11 cellular contexts compared by ENCODE assay signal in the genomic region with DNA sequence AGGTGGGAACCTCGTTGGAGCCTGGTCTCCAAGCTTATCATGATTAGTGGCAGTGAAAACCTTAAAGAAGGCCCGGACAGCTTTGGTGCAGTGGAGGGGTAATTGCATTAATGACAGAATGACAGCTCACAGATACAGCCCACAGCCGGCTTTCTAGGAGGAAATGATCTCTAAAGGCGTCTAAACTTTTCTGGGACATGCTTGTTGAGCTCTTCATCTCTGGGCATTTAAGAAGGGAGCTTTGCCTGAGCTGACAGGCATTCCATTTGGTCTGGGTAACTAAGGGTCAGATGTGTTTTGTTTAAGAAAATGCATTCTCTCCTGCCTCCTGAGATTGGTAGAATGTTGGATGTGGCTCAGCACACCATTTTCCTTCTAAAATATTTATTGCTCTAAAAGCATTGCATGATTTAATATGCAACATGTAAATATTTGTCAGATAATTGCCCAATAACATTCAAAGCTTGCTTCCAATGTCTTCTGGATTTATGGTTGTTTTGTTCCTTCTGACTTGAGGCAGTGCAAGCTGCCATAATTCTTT. TPM values are rescaled to one million over a fixed set of nuclear protein-coding genes. Genes with fewer than 3 reads are reported as not detected.
DNase-seq lines count a peak whose midpoint lies in the region; ATAC-seq, FAIRE-seq and TF ChIP-seq lines count a peak whose summit lies in the region.
"Had no signal": no experiment of that assay in that cellular context is flagged by ENCODE, and none has a peak within 500 bp of the region (broad histone marks: within the 10 kb centered on the region; RNA-seq: fewer than 3 reads in every experiment).

No MANE protein-coding gene starts in this region.

- in situ Hi-C loops in IMR-90 (cut with MboI; ENCODE audit: low sequenced_read_pairs), result loop anchor here (25.0 kb wide), 1 partner anchor 106 kb away; no protein-coding TSS in a partner anchor
- in situ Hi-C loops in K562 (cut with MboI), result no loop called here

- peaks cover 3% of the 10 kb centered on the region for H3K36me3 Mint-ChIP-seq in activated CD4-positive, alpha-beta T cell treated with anti-CD3 and anti-CD28 coated beads for 36 hours (ENCODE audit: low read depth)

- H3K27me3 ChIP-seq in IMR-90 (ENCODE audit: control insufficient read depth, insufficient read depth, low read length) (no peaks in the 10 kb centered on the region), K562 (ENCODE audit: control insufficient read depth in 2 of 2, insufficient read depth in 2 of 2, low read length in 2 of 2) (peaks cover under 1 to 32% of the 10 kb centered on the region in 2 experiments; a peak in 3 of 5 replicates), neuronal stem cell (ENCODE audit: control insufficient read depth in 3 of 3, insufficient read depth in 3 of 3, low read depth in 1 of 3, low read length in 3 of 3) (peaks cover 8 to 29% (median 24%) of the 10 kb centered on the region in 3 experiments)

- H3K27me3 Mint-ChIP-seq in activated CD4-positive, alpha-beta T cell treated with anti-CD3 and anti-CD28 coated beads for 36 hours, result peaks cover 9% of the 10 kb centered on the region

- H3K14ac ChIP-seq in IMR-90 (replicated peaks; ENCODE audit: low read depth, low read length), result peak overlapping the region; percentile 71
- no peak overlapping the region for H3K14ac ChIP-seq in neuronal stem cell (ENCODE audit: low read length)

- H3K23ac ChIP-seq in IMR-90 (ENCODE audit: low read depth, low read length), result peak overlapping the region; percentile 62
- peak overlapping the region; percentile 6 for H3K23ac ChIP-seq in neuronal stem cell (ENCODE audit: low read depth, low read length, poor library complexity)

- peak overlapping the region; percentile 62; the same call in 1 of the 2 replicates for H2BK20ac ChIP-seq in IMR-90 (ENCODE audit: low read depth, low read length)

- H4K20me1 ChIP-seq in IMR-90 (ENCODE audit: insufficient read depth, low read length) (peaks cover 71% of the 10 kb centered on the region; the same call in 1 of the 2 replicates), K562 (replicated peaks; ENCODE audit: control insufficient read depth, insufficient read depth, low read length) (peaks cover 7% of the 10 kb centered on the region)

- DNase-seq in AG20443 (ENCODE audit: low spot score) (peak; percentile 56), IMR-90 (peak; percentile 75), K562 (ENCODE audit: extremely low read depth in 1 of 4, low spot score in 3 of 4) (peak in 1 of 4 experiments; percentile 6), neuronal stem cell (ENCODE audit: low spot score) (no peak), occipital lobe (lab: John Stamatoyannopoulos, UW) (no peak), omental fat pad (ENCODE audit: low spot score) (no peak)
- DNase-seq in activated CD4-positive, alpha-beta T cell treated with anti-CD3 and anti-CD28 coated beads for 36 hours, result no peak
- DNase-seq: anterior cingulate cortex, NCI-H1105 treated with DMSO at 0.1 percent for 48 hours had no signal

- peaks cover 27 to 87% of the 10 kb centered on the region in 2 experiments for H3K79me1 ChIP-seq in IMR-90 (ENCODE audit: low read depth in 1 of 2, low read length in 2 of 2)
- H3K79me1 ChIP-seq in neuronal stem cell (ENCODE audit: low read depth, low read length), result no peaks in the 10 kb centered on the region

- FAIRE-seq in K562 (lab: Jason Lieb, UNC), result peak; percentile 73

- H3K9me3 Mint-ChIP-seq in activated CD4-positive, alpha-beta T cell treated with anti-CD3 and anti-CD28 coated beads for 36 hours (ENCODE audit: low read depth), result no peaks in the 10 kb centered on the region

- no peaks in the 10 kb centered on the region for H3K79me2 ChIP-seq in K562 (ENCODE audit: control insufficient read depth, insufficient read depth, low read length)

- peak overlapping the region; percentile 23; the same call in 1 of the 2 replicates for H2AK5ac ChIP-seq in IMR-90 (ENCODE audit: low read depth, low read length)
- H2AK5ac ChIP-seq in neuronal stem cell (ENCODE audit: low read depth, low read length), result no peak overlapping the region

- H3K4me3 Mint-ChIP-seq in activated CD4-positive, alpha-beta T cell treated with anti-CD3 and anti-CD28 coated beads for 36 hours, result no peak overlapping the region

- no TSS peak for BruUV-seq in IMR-90 (replicated peaks; lab: Mats Ljungman, UMichigan)
- BruUV-seq in K562 (replicated peaks; lab: Mats Ljungman, UMichigan), result no TSS peak

- peak overlapping the region; percentile 57 for H2BK5ac ChIP-seq in IMR-90 (ENCODE audit: low read depth, low read length, poor library complexity, severe bottlenecking)
- H2BK5ac ChIP-seq in neuronal stem cell (ENCODE audit: low read length), result no peak overlapping the region

- H3K9me3 ChIP-seq in IMR-90 (ENCODE audit: control insufficient read depth, insufficient read depth, low read length) (no peaks in the 10 kb centered on the region), K562 (replicated peaks; ENCODE audit: control insufficient read depth, insufficient read depth, low read depth, low read length) (no peaks in the 10 kb centered on the region), neuronal stem cell (replicated peaks in 1 of 2; ENCODE audit: control insufficient read depth in 2 of 2, insufficient read depth in 1 of 2, low read depth in 1 of 2, low read length in 2 of 2) (no peaks in the 10 kb centered on the region)

- TF ChIP-seq CTCF in IMR-90 (conservative IDR thresholded peaks at IDR 0.05; ENCODE audit: low read depth, low read length), result no peak
- TF ChIP-seq CTCF in K562 (IDR thresholded peaks at IDR 0.05 in 2 of 3, conservative IDR thresholded peaks at IDR 0.05 in 1 of 3; ENCODE audit: insufficient read depth in 2 of 3, low read depth in 1 of 3, low read length in 3 of 3), result no peak
- TF ChIP-seq CTCF in omental fat pad (IDR thresholded peaks at IDR 0.05), result no peak

- ATAC-seq in IMR-90 (ENCODE audit: low read depth) (peak; percentile 45), K562 (no peak), HG03378 (IDR thresholded peaks at IDR 0.05; ENCODE audit: unreplicated experiment) (no peak), omental fat pad (ENCODE audit: low FRiP score) (no peak)
- no peak for ATAC-seq in activated CD4-positive, alpha-beta T cell treated with anti-CD3 and anti-CD28 coated beads for 36 hours
- ATAC-seq: left colon had no signal

- H2BK15ac ChIP-seq in IMR-90 (ENCODE audit: low read depth, low read length), result 0 out of 3 replicates have a peak overlapping the region, but pooled peaks have one; percentile 10
- no peak overlapping the region for H2BK15ac ChIP-seq in neuronal stem cell (ENCODE audit: low read length)

- CTCF ChIA-PET in IMR-90 (lab: Yijun Ruan, JAX), result interaction anchor here (0.6 to 1.9 kb wide), 4 partner anchors 35 to 225 kb away, joined by 3 to 10 read pairs (median 4); no protein-coding TSS in a partner anchor
- CTCF ChIA-PET in K562 (lab: Yijun Ruan, JAX; ENCODE audit: low intra/inter-chr PET ratio), result no interaction called here
- CTCF ChIA-PET in activated CD4-positive, alpha-beta T cell treated with anti-CD3 and anti-CD28 coated beads for 36 hours (lab: Charles Lee), result interaction anchor here (0.6 to 2.6 kb wide), 3 partner anchors 8 to 60 kb away, joined by 3 to 11 read pairs (median 3); no protein-coding TSS in a partner anchor

- H4K8ac ChIP-seq in IMR-90 (ENCODE audit: low read depth in 2 of 2, low read length in 2 of 2), result peak overlapping the region in 1 of 2 experiments; percentile 34; a peak in 1 of 4 replicates
- no peak overlapping the region for H4K8ac ChIP-seq in neuronal stem cell (ENCODE audit: low read depth, low read length)

- peak overlapping the region; percentile 54 for H4K91ac ChIP-seq in IMR-90 (ENCODE audit: insufficient read depth, low read depth, low read length)
- no peak overlapping the region for H4K91ac ChIP-seq in neuronal stem cell (ENCODE audit: low read depth, low read length, poor library complexity)

- H3K18ac ChIP-seq in IMR-90 (ENCODE audit: low read depth, low read length), result peak overlapping the region; percentile 72
- no peak overlapping the region for H3K18ac ChIP-seq in neuronal stem cell (ENCODE audit: low read length)

- peaks cover 18% of the 10 kb centered on the region for H3K4me1 Mint-ChIP-seq in activated CD4-positive, alpha-beta T cell treated with anti-CD3 and anti-CD28 coated beads for 36 hours

- POLR2A ChIA-PET in IMR-90 (lab: Charles Lee; ENCODE audit: unreplicated experiment), result no interaction called here
- POLR2A ChIA-PET in K562 (lab: Yijun Ruan, JAX), result interaction anchor here (1.4 to 3.1 kb wide), 4 partner anchors 9 to 203 kb away, joined by 3 to 16 read pairs (median 4); no protein-coding TSS in a partner anchor
- POLR2A ChIA-PET in activated CD4-positive, alpha-beta T cell treated with anti-CD3 and anti-CD28 coated beads for 36 hours (lab: Charles Lee), result no interaction called here

- dilution Hi-C loops in IMR-90 (cut with HindIII; ENCODE audit: low sequenced_read_pairs, unreplicated experiment), result no loop called here

- H3K9me1 ChIP-seq in IMR-90 (ENCODE audit: insufficient read depth, low read length) (peaks cover 24% of the 10 kb centered on the region), K562 (ENCODE audit: control insufficient read depth, insufficient read depth, low read length) (no peaks in the 10 kb centered on the region)

- intact Hi-C loops in IMR-90 (cut with micrococcal nuclease) (loop anchor here (1.0 to 5.0 kb wide), 2 partner anchors 44 to 59 kb away; no protein-coding TSS in a partner anchor), K562 (cut with micrococcal nuclease) (no loop called here)
- intact Hi-C loops in activated CD4-positive, alpha-beta T cell treated with anti-CD3 and anti-CD28 coated beads for 36 hours (cut with DNase I, micrococcal nuclease), result loop anchor here in 1 of 2 experiments (10.0 kb wide), 1 partner anchor 213 kb away; a partner anchor contains a TSS

- WGBS in IMR-90 (ENCODE audit: extremely low coverage in 2 of 2, insufficient read length in 1 of 2), 2 experiments, result 56% methylated on average over 2 of the region's 4 CpGs; no CpG with 5 or more reads in 1 of the 2 experiments
- WGBS in K562 (ENCODE audit: insufficient coverage, low coverage, missing lambda C conversion rate), result 13% methylated on average over 4 of the region's 4 CpGs
- WGBS in neuronal stem cell (ENCODE audit: extremely low coverage in 2 of 2, insufficient read length in 2 of 2, insufficient replicate concordance in 1 of 2), 2 donors, result no CpG with 5 or more reads among the region's 4 CpGs

- H3K4me1 ChIP-seq in IMR-90 (ENCODE audit: control insufficient read depth, insufficient read depth, low read length) (peaks cover 26% of the 10 kb centered on the region), K562 (replicated peaks in 1 of 2; ENCODE audit: control insufficient read depth in 2 of 2, insufficient read depth in 2 of 2, low read length in 2 of 2) (peaks cover 0 to 27% of the 10 kb centered on the region in 2 experiments; a peak in 2 of 5 replicates), neuronal stem cell (ENCODE audit: control insufficient read depth in 2 of 2, insufficient read depth in 1 of 2, low read depth in 1 of 2, low read length in 2 of 2) (peaks cover 19 to 23% of the 10 kb centered on the region in 2 donors)

- no peak overlapping the region for H2AK9ac ChIP-seq in IMR-90 (replicated peaks; ENCODE audit: low read depth, low read length, poor library complexity)

- no peak overlapping the region for H2BK12ac ChIP-seq in neuronal stem cell (ENCODE audit: low read length)

- peak overlapping the region; percentile 47; the same call in 1 of the 2 replicates for H4K5ac ChIP-seq in IMR-90 (ENCODE audit: low read depth, low read length)

- no peak overlapping the region for H3K4me3 ChIP-seq in IMR-90 (ENCODE audit: insufficient read depth, low read depth, low read length)
- H3K4me3 ChIP-seq in K562, result no peak overlapping the region
- H3K4me3 ChIP-seq in neuronal stem cell (ENCODE audit: low read length in 2 of 2), result no peak overlapping the region

- H2BK120ac ChIP-seq in IMR-90 (ENCODE audit: low read depth, low read length) (peak overlapping the region; percentile 56), neuronal stem cell (ENCODE audit: low read depth, low read length) (no peak overlapping the region)

- H3K27ac ChIP-seq in IMR-90 (ENCODE audit: insufficient read depth, low read length) (peak overlapping the region; percentile 79; the same call in 1 of the 2 replicates), K562 (ENCODE audit: extremely low read depth, low read depth, low read length) (no peak overlapping the region), neuronal stem cell (replicated peaks; ENCODE audit: low read length) (no peak overlapping the region)

- H3K9ac ChIP-seq in IMR-90 (ENCODE audit: low read depth, low read length) (peak overlapping the region; percentile 32; the same call in 1 of the 2 replicates), K562 (ENCODE audit: insufficient read depth in 1 of 2, low read depth in 2 of 2, low read length in 2 of 2) (no peak overlapping the region), neuronal stem cell (ENCODE audit: low read depth, low read length, poor library complexity) (no peak overlapping the region)

- H3K56ac ChIP-seq in IMR-90 (ENCODE audit: extremely low read depth, insufficient read depth, low read length), result no peak overlapping the region

- no peak overlapping the region for H2AFZ ChIP-seq in IMR-90 (replicated peaks; ENCODE audit: low read length, poor library complexity)
- no peak overlapping the region for H2AFZ ChIP-seq in K562 (ENCODE audit: low read depth, low read length)
- no peak overlapping the region for H2AFZ ChIP-seq in neuronal stem cell (ENCODE audit: low read length)

- H3K36me3 ChIP-seq in IMR-90 (ENCODE audit: control insufficient read depth, insufficient read depth, low read length), result no peaks in the 10 kb centered on the region
- no peaks in the 10 kb centered on the region for H3K36me3 ChIP-seq in K562 (ENCODE audit: control insufficient read depth, insufficient read depth, low read length)
- H3K36me3 ChIP-seq in neuronal stem cell (replicated peaks in 1 of 2; ENCODE audit: control insufficient read depth in 2 of 2, insufficient read depth in 2 of 2, low read length in 2 of 2), result no peaks in the 10 kb centered on the region

- H3K4me2 ChIP-seq in IMR-90 (ENCODE audit: low read depth, low read length), result peak overlapping the region; percentile 82
- H3K4me2 ChIP-seq in K562 (ENCODE audit: insufficient read depth, low read length), result no peak overlapping the region
- no peak overlapping the region for H3K4me2 ChIP-seq in neuronal stem cell (ENCODE audit: insufficient read depth, low read length, poor library complexity, severe bottlenecking)

- no peak overlapping the region for H3K27ac Mint-ChIP-seq in activated CD4-positive, alpha-beta T cell treated with anti-CD3 and anti-CD28 coated beads for 36 hours

- no peak for TF ChIP-seq EP300 in K562 (IDR thresholded peaks at IDR 0.05; ENCODE audit: low read length)

- TF ChIP-seq POLR2A in IMR-90 (IDR thresholded peaks at IDR 0.05; ENCODE audit: low read depth, low read length) (no peak), K562 (conservative IDR thresholded peaks at IDR 0.05) (no peak)

- H3K4ac ChIP-seq in IMR-90 (ENCODE audit: low read depth, low read length), result peak overlapping the region; percentile 82
- H3K4ac ChIP-seq in neuronal stem cell (ENCODE audit: low read length), result no peak overlapping the region

- no peak for TF ChIP-seq RAD21 in IMR-90 (IDR thresholded peaks at IDR 0.05; ENCODE audit: low read length)
- no peak for TF ChIP-seq RAD21 in K562 (CRISPR knock-in tag; conservative IDR thresholded peaks at IDR 0.05 in 1 of 2, IDR thresholded peaks at IDR 0.05 in 1 of 2)

RNA-seq across cellular contexts. Expression of a gene that starts 4.0 kb away (rescaled TPM):
- total RNA-seq in IMR-90 (2012; rRNA removed) (2.5 and 2.8 TPM in 2 replicates), K562 (2014; rRNA removed) (0.45 and 0.53 TPM in 2 replicates), K562 (2014; rRNA removed; fragmentation: Illumina TruSeq; extraction: Trizol) (0.38 and 0.40 TPM in 2 replicates), K562 (2015; rRNA removed; fragmentation: Illumina TruSeq; extraction: Trizol) (1.5 TPM in 2 replicates), K562 (2021) (1.3 and 1.7 TPM in 2 replicates), occipital lobe (4.2 TPM), omental fat pad (10 to 100 TPM in 1 of 4 donors, 1 to 10 TPM in 3; 6.2 to 25.5 (median 8.1) TPM)
- polyA plus RNA-seq in IMR-90 (2012; rRNA removed) (3.3 and 3.8 TPM in 2 replicates), K562 (2011; rRNA removed) (0.08 and 0.17 TPM in 2 replicates), K562 (2014; fragmentation: Illumina TruSeq; extraction: Trizol) (0.43 and 0.54 TPM in 2 replicates), K562 (2014; fragmentation: Nextera tagmentation; extraction: Ambion mirVana) (under 1 TPM; 0.10 to 0.17 TPM), K562 (2014; rRNA removed) (0.16 and 0.33 TPM in 2 replicates)
- 2.2 and 3.2 TPM in 2 replicates for polyA plus RNA-seq in IMR-90 (2012; cell fraction: cytosol; rRNA removed)
- polyA plus RNA-seq in IMR-90 (2012; cell fraction: nucleus; rRNA removed; ENCODE audit: low replicate concordance), result 13.5 and 13.8 TPM in 2 replicates
- 1.3 and 1.7 TPM in 2 replicates for total RNA-seq in K562 (2011; cell fraction: chromatin; rRNA removed; ENCODE audit: low replicate concordance)
- total RNA-seq in K562 (2011; cell fraction: nucleolus; rRNA removed), result 1.5 and 1.6 TPM in 2 replicates
- 1.5 and 1.7 TPM in 2 replicates for total RNA-seq in K562 (2011; cell fraction: nucleoplasm; rRNA removed)
- polyA plus RNA-seq in K562 (2011; cell fraction: cytosol; rRNA removed), result 0.15 and 0.21 TPM in 2 replicates
- 0.24 and 0.44 TPM in 2 replicates for polyA plus RNA-seq in K562 (2011; cell fraction: nucleus; rRNA removed)
- 1.5 and 3.9 TPM in 2 replicates for polyA plus RNA-seq in K562 (2012)
- polyA minus RNA-seq in K562 (2011; rRNA and poly(A)+ RNA removed), result 0.36 and 0.67 TPM in 2 replicates
- polyA minus RNA-seq in K562 (2011; cell fraction: cytosol; rRNA and poly(A)+ RNA removed), result 0.36 and 1.2 TPM in 2 replicates
- 0.78 and 0.81 TPM in 2 replicates for polyA minus RNA-seq in K562 (2011; cell fraction: nucleus; rRNA and poly(A)+ RNA removed)
- 4.1 TPM for polyA plus RNA-seq in neuronal stem cell (2013, experiment 1 of 2)
- polyA plus RNA-seq in neuronal stem cell (2013, experiment 2 of 2), result 4.5 TPM
- 1 to 10 TPM; 4.6 to 4.9 TPM for total RNA-seq in activated CD4-positive, alpha-beta T cell treated with anti-CD3 and anti-CD28 coated beads for 36 hours

Comparison
In these comparisons a context has a peak if more than half of its experiments do, and no peak if none do; other contexts are left out.
1. DNase-seq: peak in AG20443 (single experiment) and IMR-90 (single experiment); none in neuronal stem cell (single experiment), occipital lobe (single experiment), omental fat pad (single experiment) and activated CD4-positive, alpha-beta T cell treated with anti-CD3 and anti-CD28 coated beads for 36 hours (single experiment).